Comparison of ENCODE assay signal across 11 cellular contexts in genomic region chr19:15640294-15640903, GRCh38. TPM values are rescaled to one million over a fixed set of nuclear protein-coding genes. Genes with fewer than 3 reads are reported as not detected.
A peak's percentile ranks its signal among the peaks of the same experiment; 100 is the strongest.
DNase-seq lines count a peak whose midpoint lies in the region; ATAC-seq and TF ChIP-seq lines count a peak whose summit lies in the region.
"Had no signal": no experiment of that assay in that cellular context is flagged by ENCODE, and none has a peak within 500 bp of the region (broad histone marks: within the 10 kb centered on the region; RNA-seq: fewer than 3 reads in every experiment).

Gene CYP4F3 (plus strand): TSS chr19:15640897. CDS start chr19:15641416, 519 bp downstream.

- no peak within 1 kb of the TSS for H3K27ac Mint-ChIP-seq in endothelial cell (ENCODE audit: unreplicated experiment)
- H3K27ac Mint-ChIP-seq: T-helper 17 cell had no signal

- H3K9me3 Mint-ChIP-seq in endothelial cell (ENCODE audit: unreplicated experiment): peaks cover 45% of the 10 kb centered on the region

- H3K4me3 ChIP-seq in dorsolateral prefrontal cortex: no peak within 1 kb of the TSS
- H3K4me3 ChIP-seq: sigmoid colon had no signal

- H3K4me3 Mint-ChIP-seq in endothelial cell (ENCODE audit: unreplicated experiment): no peak within 1 kb of the TSS
- H3K4me3 Mint-ChIP-seq: T-helper 17 cell had no signal

- no peak for TF ChIP-seq CTCF in dorsolateral prefrontal cortex (IDR thresholded peaks at IDR 0.05 in 54 of 56, conservative IDR thresholded peaks at IDR 0.05 in 2 of 56; ENCODE audit: low read depth in 1 of 56, partially characterized antibody in 56 of 56)
- no peak for TF ChIP-seq CTCF in endothelial cell (IDR thresholded peaks at IDR 0.05; ENCODE audit: unreplicated experiment)

- intact Hi-C loops in dorsolateral prefrontal cortex (cut with DNase I): no loop called here

- peaks cover 20% of the 10 kb centered on the region for H3K27me3 Mint-ChIP-seq in endothelial cell (ENCODE audit: unreplicated experiment)

- peaks cover 0 to 8% (median 0%) of the 10 kb centered on the region in 45 donors for H3K27me3 ChIP-seq in dorsolateral prefrontal cortex

- DNase-seq in DMS79 (lab: John Stamatoyannopoulos, UW): peak; percentile 38
- DNase-seq in NCI-H2107 (lab: John Stamatoyannopoulos, UW): peak; percentile 18
- peak in 7 of 10 donors; percentile 15 to 78 (median 58) for DNase-seq in dorsolateral prefrontal cortex
- DNase-seq in occipital lobe (lab: John Stamatoyannopoulos, UW): peak; percentile 53
- no peak for DNase-seq in endothelial cell (ENCODE audit: low spot score)
- DNase-seq in NCI-H345 (lab: John Stamatoyannopoulos, UW): no peak
- DNase-seq in stimulated activated naive CD4-positive, alpha-beta T cell treated with Interleukin-2 at 50 U/mL for 16 hours (lab: John Stamatoyannopoulos, UW): no peak
- DNase-seq: amniotic stem cell, sigmoid colon, T-helper 17 cell had no signal

- no peaks in the 10 kb centered on the region for H3K4me1 Mint-ChIP-seq in endothelial cell (ENCODE audit: unreplicated experiment)
- H3K4me1 Mint-ChIP-seq: T-helper 17 cell had no signal

- H3K36me3 Mint-ChIP-seq in endothelial cell (ENCODE audit: low read depth, unreplicated experiment): peaks cover 26% of the 10 kb centered on the region

- H3K27ac ChIP-seq in dorsolateral prefrontal cortex: peak within 1 kb of the TSS in 44 of 59 donors; percentile 5 to 81 (median 50)
- H3K27ac ChIP-seq: sigmoid colon had no signal

- no peak for ATAC-seq in GM21528 (IDR thresholded peaks at IDR 0.05; ENCODE audit: low FRiP score, unreplicated experiment)
- ATAC-seq: T-helper 17 cell had no signal

RNA-seq across cellular contexts. Expression of gene CYP4F3, which starts in this region (rescaled TPM):
- 10 to 100 TPM in 3 of 120 experiments, 1 to 10 TPM in 105, under 1 TPM in 12; 0.27 to 13.4 (median 3.4) TPM for total RNA-seq in dorsolateral prefrontal cortex
- total RNA-seq in occipital lobe: 0.16 TPM
- not detected for total RNA-seq in endothelial cell (ENCODE audit: unreplicated experiment)
- total RNA-seq: sigmoid colon had no signal

Comparison
In these comparisons a context has a peak if more than half of its experiments do, and no peak if none do; other contexts are left out.
1. Peak in DNase-seq in occipital lobe; RNA of the gene not detected or under 1 TPM.
2. DNase-seq: peak in DMS79 (single experiment), NCI-H2107 (single experiment) and dorsolateral prefrontal cortex (7 of 10); none in endothelial cell (single experiment), NCI-H345 (single experiment) and stimulated activated naive CD4-positive, alpha-beta T cell treated with Interleukin-2 at 50 U/mL for 16 hours (single experiment).